In genomic region chr18:48538531-48539405, GRCh38 we compare ENCODE assay signal across 8 cellular contexts. TPM values are rescaled to one million over a fixed set of nuclear protein-coding genes. Genes with fewer than 3 reads are reported as not detected.
DNase-seq lines count a peak whose midpoint lies in the region; ATAC-seq, FAIRE-seq and TF ChIP-seq lines count a peak whose summit lies in the region.

CTIF (plus strand) TSS chr18:48539031; CDS start chr18:48619566, 80,535 bp downstream.

- no peak within 1 kb of the TSS for H3K56ac ChIP-seq in H1 (replicated peaks; ENCODE audit: insufficient read length, low read depth, low read length)

- peaks cover 10% of the 10 kb centered on the region for H3K4me1 Mint-ChIP-seq in CD8-positive, alpha-beta T cell (ENCODE audit: low read depth)
- peaks cover 19% of the 10 kb centered on the region for H3K4me1 Mint-ChIP-seq in activated CD8-positive, alpha-beta T cell treated with anti-CD3 and anti-CD28 coated beads, Interleukin-2, amount 10 ng/mL, durations not matched to agents 7 days and 5 days (ENCODE audit: low read depth)

- H3K9me3 Mint-ChIP-seq in CD8-positive, alpha-beta T cell: no peaks in the 10 kb centered on the region
- H3K9me3 Mint-ChIP-seq in activated CD8-positive, alpha-beta T cell treated with anti-CD3 and anti-CD28 coated beads, Interleukin-2, amount 10 ng/mL, durations not matched to agents 7 days and 5 days (ENCODE audit: insufficient read depth): no peaks in the 10 kb centered on the region

- no peaks in the 10 kb centered on the region for H3K36me3 ChIP-seq in CD8-positive, alpha-beta T cell (ENCODE audit: insufficient read depth, low read length)
- no peaks in the 10 kb centered on the region for H3K36me3 ChIP-seq in H1 (ENCODE audit: control insufficient read depth in 2 of 4, insufficient read depth in 4 of 4, low read length in 3 of 4)

- H3K9ac ChIP-seq in H1 (replicated peaks in 1 of 4; ENCODE audit: extremely low read depth in 1 of 4, low read depth in 3 of 4, low read length in 3 of 4): peak within 1 kb of the TSS; percentile 29 to 76 (median 72); a peak in 6 of 7 replicates

- H3K4me1 ChIP-seq in CD8-positive, alpha-beta T cell (ENCODE audit: insufficient read depth, low read length): peaks cover 6% of the 10 kb centered on the region
- H3K4me1 ChIP-seq in H1 (replicated peaks in 1 of 4; ENCODE audit: control insufficient read depth in 3 of 4, insufficient read depth in 4 of 4, low read length in 3 of 4): peaks cover 20 to 36% (median 21%) of the 10 kb centered on the region in 4 experiments

- intact Hi-C loops in CD8-positive, alpha-beta T cell (cut with DNase I, micrococcal nuclease): loop anchor here in 1 of 2 experiments (5.0 kb wide), 1 partner anchor 1749 kb away; the partner anchor contains the start of gene CXXC1

- H3K79me1 ChIP-seq in H1 (ENCODE audit: low read depth, low read length): 0 out of 2 replicates have a peak, but pooled peaks cover under 1% of the 10 kb centered on the region

- peak within 1 kb of the TSS; percentile 76; the same call in 1 of the 2 replicates for H2AFZ ChIP-seq in H1 (ENCODE audit: low read length)

- TF ChIP-seq EP300 in H1 (IDR thresholded peaks at IDR 0.05; ENCODE audit: borderline replicate concordance in 1 of 2, low read depth in 2 of 2, low read length in 2 of 2): no peak; a peak in 1 of 3 replicates

- peak in 6 of 7 experiments; percentile 30 to 64 (median 50) for DNase-seq in CD8-positive, alpha-beta T cell
- DNase-seq in NCI-H82 (lab: John Stamatoyannopoulos, UW) (peak; percentile 98), H1 (ENCODE audit: low read depth in 1 of 2, low spot score in 2 of 2) (peak; percentile 93 to 95), lung microvascular endothelial cell (ENCODE audit: low read depth in 2 of 2) (peak; percentile 97 to 98)
- peak; percentile 76 for DNase-seq in activated CD8-positive, alpha-beta T cell treated with anti-CD3 and anti-CD28 coated beads, Interleukin-2, amount 10 ng/mL, durations not matched to agents 7 days and 5 days
- DNase-seq in stimulated activated CD4-positive, alpha-beta T cell treated with anti-CD3 and anti-CD28 coated beads, TNF-alpha, amount 100 ng/mL, for 4 hours (ENCODE audit: low read depth in 3 of 3): peak; percentile 28 to 46 (median 44)

- H3K4me3 Mint-ChIP-seq in CD8-positive, alpha-beta T cell: peak within 1 kb of the TSS; percentile 86
- peak within 1 kb of the TSS; percentile 82 for H3K4me3 Mint-ChIP-seq in activated CD8-positive, alpha-beta T cell treated with anti-CD3 and anti-CD28 coated beads, Interleukin-2, amount 10 ng/mL, durations not matched to agents 7 days and 5 days

- no peak within 1 kb of the TSS for H3K27ac Mint-ChIP-seq in CD8-positive, alpha-beta T cell
- H3K27ac Mint-ChIP-seq in activated CD8-positive, alpha-beta T cell treated with anti-CD3 and anti-CD28 coated beads, Interleukin-2, amount 10 ng/mL, durations not matched to agents 7 days and 5 days: no peak within 1 kb of the TSS

- H3K14ac ChIP-seq in H1 (ENCODE audit: insufficient read length): peak within 1 kb of the TSS; percentile 38

- TF ChIP-seq POLR2A in H1 (IDR thresholded peaks at IDR 0.05; ENCODE audit: control extremely low read depth in 1 of 2, low read depth in 2 of 2, low read length in 2 of 2): peak in 1 of 2 experiments; percentile 69; a peak in 2 of 3 replicates

- H3K36me3 Mint-ChIP-seq in CD8-positive, alpha-beta T cell: no peaks in the 10 kb centered on the region
- H3K36me3 Mint-ChIP-seq in activated CD8-positive, alpha-beta T cell treated with anti-CD3 and anti-CD28 coated beads, Interleukin-2, amount 10 ng/mL, durations not matched to agents 7 days and 5 days (ENCODE audit: low read depth): no peaks in the 10 kb centered on the region

- H3K23me2 ChIP-seq in H1 (ENCODE audit: low read depth, low read length): peaks cover 20% of the 10 kb centered on the region

- peak; percentile 24 for FAIRE-seq in H1 (lab: Jason Lieb, UNC)

- H3K4ac ChIP-seq in H1 (replicated peaks; ENCODE audit: insufficient read length, low read depth, low read length): peak within 1 kb of the TSS; percentile 75

- ATAC-seq in CD8-positive, alpha-beta T cell: peak; percentile 66
- ATAC-seq in GM19455 (IDR thresholded peaks at IDR 0.05; ENCODE audit: unreplicated experiment): peak; percentile 62
- ATAC-seq in HG03571 (IDR thresholded peaks at IDR 0.05; ENCODE audit: unreplicated experiment): peak; percentile 72
- peak; percentile 77 for ATAC-seq in activated CD8-positive, alpha-beta T cell treated with anti-CD3 and anti-CD28 coated beads, Interleukin-2, amount 10 ng/mL, durations not matched to agents 7 days and 5 days

- peaks cover 20% of the 10 kb centered on the region for H3K27me3 Mint-ChIP-seq in CD8-positive, alpha-beta T cell (ENCODE audit: low read depth)
- H3K27me3 Mint-ChIP-seq in activated CD8-positive, alpha-beta T cell treated with anti-CD3 and anti-CD28 coated beads, Interleukin-2, amount 10 ng/mL, durations not matched to agents 7 days and 5 days (ENCODE audit: low read depth): peaks cover 25% of the 10 kb centered on the region

- no peak within 1 kb of the TSS for H2BK20ac ChIP-seq in H1 (ENCODE audit: low read length)

- CTCF ChIA-PET in CD8-positive, alpha-beta T cell (lab: Charles Lee): no interaction called here
- CTCF ChIA-PET in activated CD8-positive, alpha-beta T cell treated with anti-CD3 and anti-CD28 coated beads, Interleukin-2, amount 10 ng/mL, durations not matched to agents 7 days and 5 days (lab: Charles Lee): no interaction called here
- CTCF ChIA-PET in H1 (lab: Charles Lee; ENCODE audit: partially characterized antibody): interaction anchor here (0.7 to 3.3 kb wide), 6 partner anchors 33 to 129 kb away, joined by 3 to 21 read pairs (median 4); no protein-coding TSS in a partner anchor

- peak within 1 kb of the TSS; percentile 63 for H2BK120ac ChIP-seq in H1 (replicated peaks; ENCODE audit: low read depth, low read length)

- H3K9me3 ChIP-seq in CD8-positive, alpha-beta T cell (ENCODE audit: low read length): no peaks in the 10 kb centered on the region
- no peaks in the 10 kb centered on the region for H3K9me3 ChIP-seq in H1 (ENCODE audit: insufficient read depth in 2 of 2, low read depth in 1 of 2, low read length in 1 of 2)

- peak within 1 kb of the TSS; percentile 67 for H4K5ac ChIP-seq in H1 (ENCODE audit: insufficient read length, low read depth, low read length)

- TF ChIP-seq CTCF in CD8-positive, alpha-beta T cell (IDR thresholded peaks at IDR 0.05): no peak
- no peak for TF ChIP-seq CTCF in H1 (IDR thresholded peaks at IDR 0.05; ENCODE audit: control extremely low read depth in 1 of 3, insufficient read depth in 1 of 3, low read depth in 1 of 3, low read length in 3 of 3)

- H2BK5ac ChIP-seq in H1 (ENCODE audit: low read depth, low read length): peak within 1 kb of the TSS; percentile 79; the same call in 1 of the 2 replicates

- no peak within 1 kb of the TSS for H3K23ac ChIP-seq in H1 (ENCODE audit: insufficient read length)

- H2BK15ac ChIP-seq in H1 (ENCODE audit: low read length): no peak within 1 kb of the TSS

- TF ChIP-seq RAD21 in H1 (IDR thresholded peaks at IDR 0.05 in 1 of 2, conservative IDR thresholded peaks at IDR 0.05 in 1 of 2; ENCODE audit: low read depth in 2 of 2, low read length in 2 of 2): no peak; a peak in 1 of 4 replicates

- POLR2A ChIA-PET in CD8-positive, alpha-beta T cell (lab: Charles Lee): no interaction called here
- POLR2A ChIA-PET in activated CD8-positive, alpha-beta T cell treated with anti-CD3 and anti-CD28 coated beads, Interleukin-2, amount 10 ng/mL, durations not matched to agents 7 days and 5 days (lab: Charles Lee): no interaction called here
- POLR2A ChIA-PET in H1 (lab: Charles Lee; ENCODE audit: partially characterized antibody): interaction anchor here (0.7 to 1.9 kb wide), 10 partner anchors 9 to 608 kb away, joined by 3 to 5 read pairs (median 3); no protein-coding TSS in a partner anchor

- peak within 1 kb of the TSS; percentile 81 to 98 for H3K4me2 ChIP-seq in H1 (ENCODE audit: insufficient read depth in 1 of 2, low read depth in 2 of 2, low read length in 2 of 2)

- no peak within 1 kb of the TSS for H3K27ac ChIP-seq in CD8-positive, alpha-beta T cell (ENCODE audit: low read depth, low read length)
- peak within 1 kb of the TSS; percentile 77 for H3K27ac ChIP-seq in H1 (ENCODE audit: low read depth, low read length)

- H4K8ac ChIP-seq in H1 (ENCODE audit: extremely low read depth, insufficient read depth, low read length): peak within 1 kb of the TSS; percentile 68

- peak within 1 kb of the TSS; percentile 89 for H3K18ac ChIP-seq in H1 (ENCODE audit: extremely low read depth, low read length)

- peaks cover 0 to 4% of the 10 kb centered on the region in 2 experiments; a peak in 2 of 4 replicates for H3K79me2 ChIP-seq in H1 (ENCODE audit: control insufficient read depth in 1 of 2, insufficient read depth in 2 of 2, low read length in 2 of 2)

- H4K91ac ChIP-seq in H1 (replicated peaks; ENCODE audit: insufficient read length, low read length): peak within 1 kb of the TSS; percentile 91

- H2BK12ac ChIP-seq in H1 (ENCODE audit: low read depth, low read length): no peak within 1 kb of the TSS

- 2% methylated on average over 28 of the region's 54 CpGs; no CpG with 5 or more reads in 1 of the 2 experiments for WGBS in H1 (ENCODE audit: extremely low coverage in 1 of 2, insufficient coverage in 1 of 2, insufficient read length in 1 of 2, insufficient replicate concordance in 2 of 2, low coverage in 1 of 2, low lambda C conversion rate in 2 of 2, missing lambda C conversion rate in 1 of 2), 2 experiments

- H3K27me3 ChIP-seq in CD8-positive, alpha-beta T cell (ENCODE audit: insufficient read depth, low read length): no peaks in the 10 kb centered on the region
- peaks cover 0 to 9% (median 3%) of the 10 kb centered on the region in 4 experiments; a peak in 4 of 7 replicates for H3K27me3 ChIP-seq in H1 (replicated peaks in 1 of 4; ENCODE audit: control insufficient read depth in 3 of 4, extremely low read depth in 1 of 4, insufficient read depth in 3 of 4, low read length in 3 of 4)

- H2AK5ac ChIP-seq in H1 (ENCODE audit: low read depth, low read length): no peak within 1 kb of the TSS

- H4K20me1 ChIP-seq in H1 (replicated peaks in 1 of 2; ENCODE audit: control insufficient read depth in 1 of 2, insufficient read depth in 2 of 2, low read length in 2 of 2): peaks cover 0 to 5% of the 10 kb centered on the region in 2 experiments

- H3K4me3 ChIP-seq in CD8-positive, alpha-beta T cell (ENCODE audit: low read depth, low read length): peak within 1 kb of the TSS; percentile 77
- H3K4me3 ChIP-seq in H1 (ENCODE audit: extremely low read depth in 1 of 4, insufficient read depth in 2 of 4, low read depth in 3 of 4, low read length in 4 of 4): peak within 1 kb of the TSS; percentile 70 to 92 (median 76)

RNA-seq across cellular contexts. Expression of gene CTIF, which starts in this region (rescaled TPM):
- 1 to 10 TPM; 2.0 to 3.0 TPM for total RNA-seq in CD8-positive, alpha-beta T cell
- total RNA-seq in activated CD8-positive, alpha-beta T cell treated with anti-CD3 and anti-CD28 coated beads, Interleukin-2, amount 10 ng/mL, durations not matched to agents 7 days and 5 days: 1 to 10 TPM; 1.3 to 2.1 TPM
- 17.8 and 22.0 TPM in 2 replicates for total RNA-seq in H1 (2021; fragmentation: NEBNext Ultra II Directional; extraction: Animal tissue kit (Norgen Biotek cat#: 25700))
- 9.0 and 9.3 TPM in 2 replicates for polyA plus RNA-seq in H1 (2011; rRNA removed)
- 12.2 TPM for polyA plus RNA-seq in H1 (2011; cell fraction: cytosol; rRNA removed)
- polyA plus RNA-seq in H1 (2011; cell fraction: nucleus; rRNA removed): 73.5 TPM
- 12.2 to 20.1 TPM (median 18.8 TPM) in 4 replicates for polyA plus RNA-seq in H1 (2012, experiment 1 of 2)
- 6.9 TPM for polyA plus RNA-seq in H1 (2012, experiment 2 of 2)
- 11.2 TPM for polyA plus RNA-seq in H1 (2013, experiment 1 of 2)
- polyA plus RNA-seq in H1 (2013, experiment 2 of 2): 9.2 TPM
- 15.8 and 16.2 TPM in 2 replicates for polyA minus RNA-seq in H1 (2011; rRNA and poly(A)+ RNA removed)
- 11.4 TPM for polyA minus RNA-seq in H1 (2011; cell fraction: cytosol; rRNA and poly(A)+ RNA removed)
- 38.2 TPM for polyA minus RNA-seq in H1 (2011; cell fraction: nucleus; rRNA and poly(A)+ RNA removed)
- total RNA-seq in lung microvascular endothelial cell: 12.4 and 18.1 TPM in 2 replicates

Comparison
In these comparisons a context has a peak if more than half of its experiments do, and no peak if none do; other contexts are left out.
1. DNase-seq: peak in every context shown above with its lines; median percentile 98 in NCI-H82; 98 in lung microvascular endothelial cell; 94 in H1; 76 in activated CD8-positive, alpha-beta T cell treated with anti-CD3 and anti-CD28 coated beads, Interleukin-2, amount 10 ng/mL, durations not matched to agents 7 days and 5 days; 50 in CD8-positive, alpha-beta T cell; 44 in stimulated activated CD4-positive, alpha-beta T cell treated with anti-CD3 and anti-CD28 coated beads, TNF-alpha, amount 100 ng/mL, for 4 hours.